ENCODE assay signal across 1 cellular context in the genomic region with DNA sequence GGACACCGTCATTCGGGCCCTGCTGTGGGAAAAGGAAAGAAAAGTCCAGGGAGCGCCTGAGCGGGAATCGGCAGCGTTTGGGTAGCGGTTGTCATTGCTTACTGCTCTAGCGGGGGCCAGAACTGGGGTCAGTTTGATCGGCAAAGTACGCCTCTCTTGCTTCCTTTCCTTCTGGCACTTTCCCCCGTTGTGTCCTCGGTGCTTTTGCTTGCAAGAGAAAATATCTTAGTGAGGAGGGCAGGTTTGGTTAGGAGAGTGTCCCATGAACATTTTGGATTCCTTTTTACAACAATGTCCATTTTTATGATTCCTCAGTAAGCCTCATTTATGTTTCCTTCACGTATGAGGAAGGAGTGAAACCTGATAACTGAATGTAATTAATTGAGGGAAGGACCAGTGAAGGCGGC.
TF ChIP-seq lines count a peak whose summit lies in the region.

No MANE protein-coding gene starts in this region.

TF ChIP-seq in HepG2, 621 proteins besides CTCF, POLR2A, EP300 and RAD21 (continued from another document and continues in another):
- TF ChIP-seq, protein P1, sequence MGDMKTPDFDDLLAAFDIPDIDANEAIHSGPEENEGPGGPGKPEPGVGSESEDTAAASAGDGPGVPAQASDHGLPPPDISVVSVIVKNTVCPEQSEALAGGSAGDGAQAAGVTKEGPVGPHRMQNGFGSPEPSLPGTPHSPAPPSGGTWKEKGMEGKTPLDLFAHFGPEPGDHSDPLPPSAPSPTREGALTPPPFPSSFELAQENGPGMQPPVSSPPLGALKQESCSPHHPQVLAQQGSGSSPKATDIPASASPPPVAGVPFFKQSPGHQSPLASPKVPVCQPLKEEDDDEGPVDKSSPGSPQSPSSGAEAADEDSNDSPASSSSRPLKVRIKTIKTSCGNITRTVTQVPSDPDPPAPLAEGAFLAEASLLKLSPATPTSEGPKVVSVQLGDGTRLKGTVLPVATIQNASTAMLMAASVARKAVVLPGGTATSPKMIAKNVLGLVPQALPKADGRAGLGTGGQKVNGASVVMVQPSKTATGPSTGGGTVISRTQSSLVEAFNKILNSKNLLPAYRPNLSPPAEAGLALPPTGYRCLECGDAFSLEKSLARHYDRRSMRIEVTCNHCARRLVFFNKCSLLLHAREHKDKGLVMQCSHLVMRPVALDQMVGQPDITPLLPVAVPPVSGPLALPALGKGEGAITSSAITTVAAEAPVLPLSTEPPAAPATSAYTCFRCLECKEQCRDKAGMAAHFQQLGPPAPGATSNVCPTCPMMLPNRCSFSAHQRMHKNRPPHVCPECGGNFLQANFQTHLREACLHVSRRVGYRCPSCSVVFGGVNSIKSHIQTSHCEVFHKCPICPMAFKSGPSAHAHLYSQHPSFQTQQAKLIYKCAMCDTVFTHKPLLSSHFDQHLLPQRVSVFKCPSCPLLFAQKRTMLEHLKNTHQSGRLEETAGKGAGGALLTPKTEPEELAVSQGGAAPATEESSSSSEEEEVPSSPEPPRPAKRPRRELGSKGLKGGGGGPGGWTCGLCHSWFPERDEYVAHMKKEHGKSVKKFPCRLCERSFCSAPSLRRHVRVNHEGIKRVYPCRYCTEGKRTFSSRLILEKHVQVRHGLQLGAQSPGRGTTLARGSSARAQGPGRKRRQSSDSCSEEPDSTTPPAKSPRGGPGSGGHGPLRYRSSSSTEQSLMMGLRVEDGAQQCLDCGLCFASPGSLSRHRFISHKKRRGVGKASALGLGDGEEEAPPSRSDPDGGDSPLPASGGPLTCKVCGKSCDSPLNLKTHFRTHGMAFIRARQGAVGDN (CRISPR knock-in tag; IDR thresholded peaks at IDR 0.05): no peak
- no peak for TF ChIP-seq HDAC6 (IDR thresholded peaks at IDR 0.05; ENCODE audit: low read depth, low read length)
- TF ChIP-seq, protein P2, sequence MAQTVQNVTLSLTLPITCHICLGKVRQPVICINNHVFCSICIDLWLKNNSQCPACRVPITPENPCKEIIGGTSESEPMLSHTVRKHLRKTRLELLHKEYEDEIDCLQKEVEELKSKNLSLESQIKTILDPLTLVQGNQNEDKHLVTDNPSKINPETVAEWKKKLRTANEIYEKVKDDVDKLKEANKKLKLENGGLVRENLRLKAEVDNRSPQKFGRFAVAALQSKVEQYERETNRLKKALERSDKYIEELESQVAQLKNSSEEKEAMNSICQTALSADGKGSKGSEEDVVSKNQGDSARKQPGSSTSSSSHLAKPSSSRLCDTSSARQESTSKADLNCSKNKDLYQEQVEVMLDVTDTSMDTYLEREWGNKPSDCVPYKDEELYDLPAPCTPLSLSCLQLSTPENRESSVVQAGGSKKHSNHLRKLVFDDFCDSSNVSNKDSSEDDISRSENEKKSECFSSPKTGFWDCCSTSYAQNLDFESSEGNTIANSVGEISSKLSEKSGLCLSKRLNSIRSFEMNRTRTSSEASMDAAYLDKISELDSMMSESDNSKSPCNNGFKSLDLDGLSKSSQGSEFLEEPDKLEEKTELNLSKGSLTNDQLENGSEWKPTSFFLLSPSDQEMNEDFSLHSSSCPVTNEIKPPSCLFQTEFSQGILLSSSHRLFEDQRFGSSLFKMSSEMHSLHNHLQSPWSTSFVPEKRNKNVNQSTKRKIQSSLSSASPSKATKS (CRISPR knock-in tag; IDR thresholded peaks at IDR 0.05): no peak
- no peak for TF ChIP-seq ZNF549 (CRISPR knock-in tag; IDR thresholded peaks at IDR 0.05)
- TF ChIP-seq, protein P3, sequence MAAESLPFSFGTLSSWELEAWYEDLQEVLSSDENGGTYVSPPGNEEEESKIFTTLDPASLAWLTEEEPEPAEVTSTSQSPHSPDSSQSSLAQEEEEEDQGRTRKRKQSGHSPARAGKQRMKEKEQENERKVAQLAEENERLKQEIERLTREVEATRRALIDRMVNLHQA (CRISPR knock-in tag; IDR thresholded peaks at IDR 0.05): no peak
- TF ChIP-seq, protein P4, sequence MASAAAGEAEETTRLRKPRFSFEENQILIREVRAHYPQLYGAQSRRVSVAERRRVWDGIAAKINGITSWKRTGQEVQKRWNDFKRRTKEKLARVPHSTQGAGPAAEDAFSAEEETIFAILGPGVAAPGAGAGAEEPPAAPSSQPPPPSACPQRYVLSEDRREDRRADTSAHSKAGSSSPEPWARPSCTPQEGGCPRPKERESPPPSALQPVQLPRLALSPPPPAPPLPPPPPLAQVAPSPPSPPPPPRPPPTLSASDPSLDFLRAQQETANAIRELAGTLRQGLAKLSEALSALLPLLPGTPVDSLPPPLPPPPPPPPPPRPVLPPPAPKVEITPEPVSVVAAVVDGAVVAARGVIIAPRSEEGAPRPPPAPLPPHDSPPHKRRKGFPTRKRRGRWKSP (CRISPR knock-in tag; IDR thresholded peaks at IDR 0.05): no peak; the same call in 1 of the 2 replicates
- TF ChIP-seq TARDBP (CRISPR knock-in tag; IDR thresholded peaks at IDR 0.05): no peak; the same call in 1 of the 2 replicates
- TF ChIP-seq ONECUT2 (CRISPR knock-in tag; IDR thresholded peaks at IDR 0.05): no peak
- TF ChIP-seq CHD2 (IDR thresholded peaks at IDR 0.05; ENCODE audit: low read depth, low read length): no peak
- TF ChIP-seq MTA3 (CRISPR knock-in tag; IDR thresholded peaks at IDR 0.05): no peak
- TF ChIP-seq, protein P5, sequence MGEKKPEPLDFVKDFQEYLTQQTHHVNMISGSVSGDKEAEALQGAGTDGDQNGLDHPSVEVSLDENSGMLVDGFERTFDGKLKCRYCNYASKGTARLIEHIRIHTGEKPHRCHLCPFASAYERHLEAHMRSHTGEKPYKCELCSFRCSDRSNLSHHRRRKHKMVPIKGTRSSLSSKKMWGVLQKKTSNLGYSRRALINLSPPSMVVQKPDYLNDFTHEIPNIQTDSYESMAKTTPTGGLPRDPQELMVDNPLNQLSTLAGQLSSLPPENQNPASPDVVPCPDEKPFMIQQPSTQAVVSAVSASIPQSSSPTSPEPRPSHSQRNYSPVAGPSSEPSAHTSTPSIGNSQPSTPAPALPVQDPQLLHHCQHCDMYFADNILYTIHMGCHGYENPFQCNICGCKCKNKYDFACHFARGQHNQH (CRISPR knock-in tag; IDR thresholded peaks at IDR 0.05): no peak
- TF ChIP-seq, protein P6, sequence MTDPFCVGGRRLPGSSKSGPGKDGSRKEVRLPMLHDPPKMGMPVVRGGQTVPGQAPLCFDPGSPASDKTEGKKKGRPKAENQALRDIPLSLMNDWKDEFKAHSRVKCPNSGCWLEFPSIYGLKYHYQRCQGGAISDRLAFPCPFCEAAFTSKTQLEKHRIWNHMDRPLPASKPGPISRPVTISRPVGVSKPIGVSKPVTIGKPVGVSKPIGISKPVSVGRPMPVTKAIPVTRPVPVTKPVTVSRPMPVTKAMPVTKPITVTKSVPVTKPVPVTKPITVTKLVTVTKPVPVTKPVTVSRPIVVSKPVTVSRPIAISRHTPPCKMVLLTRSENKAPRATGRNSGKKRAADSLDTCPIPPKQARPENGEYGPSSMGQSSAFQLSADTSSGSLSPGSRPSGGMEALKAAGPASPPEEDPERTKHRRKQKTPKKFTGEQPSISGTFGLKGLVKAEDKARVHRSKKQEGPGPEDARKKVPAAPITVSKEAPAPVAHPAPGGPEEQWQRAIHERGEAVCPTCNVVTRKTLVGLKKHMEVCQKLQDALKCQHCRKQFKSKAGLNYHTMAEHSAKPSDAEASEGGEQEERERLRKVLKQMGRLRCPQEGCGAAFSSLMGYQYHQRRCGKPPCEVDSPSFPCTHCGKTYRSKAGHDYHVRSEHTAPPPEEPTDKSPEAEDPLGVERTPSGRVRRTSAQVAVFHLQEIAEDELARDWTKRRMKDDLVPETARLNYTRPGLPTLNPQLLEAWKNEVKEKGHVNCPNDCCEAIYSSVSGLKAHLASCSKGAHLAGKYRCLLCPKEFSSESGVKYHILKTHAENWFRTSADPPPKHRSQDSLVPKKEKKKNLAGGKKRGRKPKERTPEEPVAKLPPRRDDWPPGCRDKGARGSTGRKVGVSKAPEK (CRISPR knock-in tag; IDR thresholded peaks at IDR 0.05; ENCODE audit: borderline replicate concordance): no peak
- TF ChIP-seq, protein P7, sequence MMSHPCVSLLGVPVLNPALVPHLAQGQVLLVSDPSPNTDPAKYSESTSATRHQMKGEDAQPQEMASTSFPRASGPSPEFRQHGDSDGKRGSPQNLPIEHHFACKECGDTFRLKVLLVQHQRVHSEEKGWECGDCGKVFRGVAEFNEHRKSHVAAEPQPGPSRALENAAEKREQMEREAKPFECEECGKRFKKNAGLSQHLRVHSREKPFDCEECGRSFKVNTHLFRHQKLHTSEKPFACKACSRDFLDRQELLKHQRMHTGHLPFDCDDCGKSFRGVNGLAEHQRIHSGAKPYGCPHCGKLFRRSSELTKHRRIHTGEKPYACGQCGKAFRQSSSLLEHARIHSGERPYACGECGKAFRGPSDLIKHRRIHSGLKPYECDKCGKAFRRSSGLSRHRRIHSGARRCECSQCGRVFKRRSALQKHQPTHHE (CRISPR knock-in tag; IDR thresholded peaks at IDR 0.05; ENCODE audit: borderline replicate concordance): no peak
- TF ChIP-seq FOXC1 (CRISPR knock-in tag; IDR thresholded peaks at IDR 0.05; ENCODE audit: borderline replicate concordance): no peak
- TF ChIP-seq, protein P8, sequence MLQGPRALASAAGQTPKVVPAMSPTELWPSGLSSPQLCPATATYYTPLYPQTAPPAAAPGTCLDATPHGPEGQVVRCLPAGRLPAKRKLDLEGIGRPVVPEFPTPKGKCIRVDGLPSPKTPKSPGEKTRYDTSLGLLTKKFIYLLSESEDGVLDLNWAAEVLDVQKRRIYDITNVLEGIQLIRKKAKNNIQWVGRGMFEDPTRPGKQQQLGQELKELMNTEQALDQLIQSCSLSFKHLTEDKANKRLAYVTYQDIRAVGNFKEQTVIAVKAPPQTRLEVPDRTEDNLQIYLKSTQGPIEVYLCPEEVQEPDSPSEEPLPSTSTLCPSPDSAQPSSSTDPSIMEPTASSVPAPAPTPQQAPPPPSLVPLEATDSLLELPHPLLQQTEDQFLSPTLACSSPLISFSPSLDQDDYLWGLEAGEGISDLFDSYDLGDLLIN (CRISPR knock-in tag; IDR thresholded peaks at IDR 0.05; ENCODE audit: borderline replicate concordance): no peak
- no peak for TF ChIP-seq SALL1 (CRISPR knock-in tag; IDR thresholded peaks at IDR 0.05)
- TF ChIP-seq ZNF225 (CRISPR knock-in tag; IDR thresholded peaks at IDR 0.05): no peak
- 0 out of 2 replicates have a peak, but pooled peaks have one; percentile 2 for TF ChIP-seq MZF1 (CRISPR knock-in tag; IDR thresholded peaks at IDR 0.05; ENCODE audit: borderline replicate concordance)
- TF ChIP-seq, protein P9, sequence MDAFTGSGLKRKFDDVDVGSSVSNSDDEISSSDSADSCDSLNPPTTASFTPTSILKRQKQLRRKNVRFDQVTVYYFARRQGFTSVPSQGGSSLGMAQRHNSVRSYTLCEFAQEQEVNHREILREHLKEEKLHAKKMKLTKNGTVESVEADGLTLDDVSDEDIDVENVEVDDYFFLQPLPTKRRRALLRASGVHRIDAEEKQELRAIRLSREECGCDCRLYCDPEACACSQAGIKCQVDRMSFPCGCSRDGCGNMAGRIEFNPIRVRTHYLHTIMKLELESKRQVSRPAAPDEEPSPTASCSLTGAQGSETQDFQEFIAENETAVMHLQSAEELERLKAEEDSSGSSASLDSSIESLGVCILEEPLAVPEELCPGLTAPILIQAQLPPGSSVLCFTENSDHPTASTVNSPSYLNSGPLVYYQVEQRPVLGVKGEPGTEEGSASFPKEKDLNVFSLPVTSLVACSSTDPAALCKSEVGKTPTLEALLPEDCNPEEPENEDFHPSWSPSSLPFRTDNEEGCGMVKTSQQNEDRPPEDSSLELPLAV (CRISPR knock-in tag; conservative IDR thresholded peaks at IDR 0.05; ENCODE audit: low read depth): no peak
- no peak for TF ChIP-seq SIX1 (CRISPR knock-in tag; IDR thresholded peaks at IDR 0.05; ENCODE audit: borderline replicate concordance)
- no peak for TF ChIP-seq NFATC3 (CRISPR knock-in tag; IDR thresholded peaks at IDR 0.05)
- TF ChIP-seq MIXL1 (CRISPR knock-in tag; IDR thresholded peaks at IDR 0.05): no peak
- TF ChIP-seq, protein P10, sequence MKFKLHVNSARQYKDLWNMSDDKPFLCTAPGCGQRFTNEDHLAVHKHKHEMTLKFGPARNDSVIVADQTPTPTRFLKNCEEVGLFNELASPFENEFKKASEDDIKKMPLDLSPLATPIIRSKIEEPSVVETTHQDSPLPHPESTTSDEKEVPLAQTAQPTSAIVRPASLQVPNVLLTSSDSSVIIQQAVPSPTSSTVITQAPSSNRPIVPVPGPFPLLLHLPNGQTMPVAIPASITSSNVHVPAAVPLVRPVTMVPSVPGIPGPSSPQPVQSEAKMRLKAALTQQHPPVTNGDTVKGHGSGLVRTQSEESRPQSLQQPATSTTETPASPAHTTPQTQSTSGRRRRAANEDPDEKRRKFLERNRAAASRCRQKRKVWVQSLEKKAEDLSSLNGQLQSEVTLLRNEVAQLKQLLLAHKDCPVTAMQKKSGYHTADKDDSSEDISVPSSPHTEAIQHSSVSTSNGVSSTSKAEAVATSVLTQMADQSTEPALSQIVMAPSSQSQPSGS (CRISPR knock-in tag; IDR thresholded peaks at IDR 0.05): no peak; the same call in 1 of the 2 replicates
- TF ChIP-seq, protein P11, sequence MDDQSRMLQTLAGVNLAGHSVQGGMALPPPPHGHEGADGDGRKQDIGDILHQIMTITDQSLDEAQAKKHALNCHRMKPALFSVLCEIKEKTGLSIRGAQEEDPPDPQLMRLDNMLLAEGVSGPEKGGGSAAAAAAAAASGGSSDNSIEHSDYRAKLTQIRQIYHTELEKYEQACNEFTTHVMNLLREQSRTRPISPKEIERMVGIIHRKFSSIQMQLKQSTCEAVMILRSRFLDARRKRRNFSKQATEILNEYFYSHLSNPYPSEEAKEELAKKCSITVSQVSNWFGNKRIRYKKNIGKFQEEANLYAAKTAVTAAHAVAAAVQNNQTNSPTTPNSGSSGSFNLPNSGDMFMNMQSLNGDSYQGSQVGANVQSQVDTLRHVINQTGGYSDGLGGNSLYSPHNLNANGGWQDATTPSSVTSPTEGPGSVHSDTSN (CRISPR knock-in tag; IDR thresholded peaks at IDR 0.05; ENCODE audit: borderline replicate concordance): no peak
- TF ChIP-seq ZNF207 (IDR thresholded peaks at IDR 0.05; ENCODE audit: borderline replicate concordance): no peak
- TF ChIP-seq XBP1 (CRISPR knock-in tag; IDR thresholded peaks at IDR 0.05): no peak
- TF ChIP-seq ZNF496 (CRISPR knock-in tag; IDR thresholded peaks at IDR 0.05; ENCODE audit: insufficient replicate concordance): no peak
- TF ChIP-seq POGZ (CRISPR knock-in tag; IDR thresholded peaks at IDR 0.05): peak; percentile 44; the same call in 1 of the 2 replicates
